ENCODE assay signal across 8 cellular contexts in genomic region chr21:39004776-39005605, GRCh38.
A peak's percentile ranks its signal among the peaks of the same experiment; 100 is the strongest.
DNase-seq lines count a peak whose midpoint lies in the region; ATAC-seq and TF ChIP-seq lines count a peak whose summit lies in the region.

No MANE protein-coding gene starts in this region.

- intact Hi-C loops in breast epithelium (cut with DNase I; ENCODE audit: low total_unique reads): no loop called here
- intact Hi-C loops in aorta (cut with DNase I): loop anchor here in 1 of 2 donors (5.0 to 10.0 kb wide), 4 partner anchors 78 to 250 kb away; no protein-coding TSS in a partner anchor

- ATAC-seq in aorta (ENCODE audit: low FRiP score): peak; percentile 60
- no peak for ATAC-seq in GM18867 (IDR thresholded peaks at IDR 0.05; ENCODE audit: unreplicated experiment)

- H3K36me3 ChIP-seq in BLaER1 (no peaks in the 10 kb centered on the region), breast epithelium (no peaks in the 10 kb centered on the region), aorta (ENCODE audit: control insufficient read depth in 1 of 2, insufficient read depth in 2 of 2, low read length in 1 of 2) (no peaks in the 10 kb centered on the region), BE2C (no peaks in the 10 kb centered on the region)

- H4K20me1 ChIP-seq in BLaER1: no peaks in the 10 kb centered on the region

- peak overlapping the region; percentile 31 for H3K4me3 ChIP-seq in BLaER1
- H3K4me3 ChIP-seq in breast epithelium: no peak overlapping the region
- no peak overlapping the region for H3K4me3 ChIP-seq in aorta (ENCODE audit: low read length in 2 of 2)
- H3K4me3 ChIP-seq in BE2C (ENCODE audit: low read depth, low read length): no peak overlapping the region

- no peak for TF ChIP-seq CTCF in breast epithelium (IDR thresholded peaks at IDR 0.05)
- TF ChIP-seq CTCF in BE2C (IDR thresholded peaks at IDR 0.05; ENCODE audit: low read depth, low read length): no peak

- peaks cover 98% of the 10 kb centered on the region for H3K4me1 ChIP-seq in BLaER1
- H3K4me1 ChIP-seq in breast epithelium: peaks cover 0 to 15% of the 10 kb centered on the region in 2 donors
- H3K4me1 ChIP-seq in aorta (ENCODE audit: control insufficient read depth in 1 of 2, insufficient read depth in 2 of 2, low read length in 2 of 2): peaks cover 0 to 11% of the 10 kb centered on the region in 2 donors
- H3K4me1 ChIP-seq in BE2C: peaks cover 11% of the 10 kb centered on the region

- DNase-seq in MV-4-11 (lab: John Stamatoyannopoulos, UW) (peak; percentile 81), breast epithelium (ENCODE audit: low spot score in 2 of 2) (no peak), lung microvascular endothelial cell (ENCODE audit: low read depth in 2 of 2) (peak; percentile 58 to 73), aorta (peak in 1 of 2 donors; percentile 90), BE2C (no peak), NCI-H2171 treated with DMSO at 0.1 percent for 48 hours (lab: John Stamatoyannopoulos, UW) (no peak)

- H3K9ac ChIP-seq in BLaER1: peak overlapping the region; percentile 64

- H3K27ac ChIP-seq in BLaER1 (peak overlapping the region; percentile 85), breast epithelium (peak overlapping the region; percentile 64 to 89), aorta (ENCODE audit: low read depth in 1 of 2, low read length in 2 of 2) (peak overlapping the region; percentile 61 to 92)

- no peak for TF ChIP-seq POLR2A in breast epithelium (IDR thresholded peaks at IDR 0.05)

- H3K4me2 ChIP-seq in BLaER1: peak overlapping the region; percentile 92

- H3K27me3 ChIP-seq in BLaER1 (no peaks in the 10 kb centered on the region), breast epithelium (no peaks in the 10 kb centered on the region), aorta (ENCODE audit: control insufficient read depth in 1 of 2, insufficient read depth in 2 of 2, low read length in 1 of 2) (no peaks in the 10 kb centered on the region), BE2C (no peaks in the 10 kb centered on the region)

- 7% methylated on average over 15 to 19 of the region's 20 CpGs for WGBS in aorta, 2 donors

- H3K9me3 ChIP-seq in BLaER1 (peaks cover 12% of the 10 kb centered on the region; the same call in 1 of the 2 replicates), breast epithelium (peaks cover 0 to 6% of the 10 kb centered on the region in 2 donors), aorta (ENCODE audit: control insufficient read depth, low read length) (no peaks in the 10 kb centered on the region), BE2C (no peaks in the 10 kb centered on the region)

Comparison
In these comparisons a context has a peak if more than half of its experiments do, and no peak if none do; other contexts are left out.
1. DNase-seq: peak in MV-4-11 (single experiment) and lung microvascular endothelial cell (2 of 2); none in breast epithelium (0 of 2), BE2C (single experiment) and NCI-H2171 treated with DMSO at 0.1 percent for 48 hours (single experiment).
2. Peak in every context shown above with its lines, with median percentiles within 50 percentile points of each other: H3K27ac ChIP-seq.